1 cellular context compared by ENCODE assay signal in the genomic region with DNA sequence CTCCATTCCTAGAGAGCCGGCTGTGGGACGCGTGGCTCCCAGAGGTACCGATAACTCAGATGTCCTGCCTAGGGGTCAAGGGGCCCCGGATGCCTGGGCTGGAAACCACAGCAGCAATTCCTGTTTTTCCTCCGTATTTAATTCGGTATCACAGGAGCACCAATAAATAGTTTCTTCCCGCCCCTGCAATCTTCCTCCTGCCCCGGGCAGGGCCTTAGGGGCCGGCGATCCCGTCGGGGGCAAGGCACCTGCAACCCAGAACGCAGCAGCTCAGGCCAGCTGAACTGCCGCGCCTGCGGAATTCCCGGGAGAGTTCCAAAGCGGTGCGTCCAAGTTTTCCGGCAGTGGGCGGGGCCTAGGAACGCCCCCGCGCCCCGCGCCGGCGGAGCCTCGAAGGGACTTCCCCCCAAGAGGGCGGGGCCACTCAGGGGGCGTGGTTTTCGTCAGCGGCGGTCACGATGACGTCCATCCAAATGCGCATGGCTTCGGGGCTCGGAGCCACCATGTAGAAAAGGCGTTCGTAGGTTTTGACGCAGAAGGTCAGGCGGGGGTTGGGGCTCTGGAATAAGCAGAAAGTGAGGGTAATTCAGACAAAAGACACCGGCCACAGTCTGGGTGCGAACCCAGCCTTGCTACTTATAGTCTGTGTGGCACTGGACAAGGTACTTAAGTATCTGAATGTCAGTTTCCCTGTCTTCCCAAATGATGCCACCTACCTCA.
A peak's percentile ranks its signal among the peaks of the same experiment; 100 is the strongest.
TF ChIP-seq lines count a peak whose summit lies in the region.

No MANE protein-coding gene starts in this region.

TF ChIP-seq in A549, 52 proteins besides CTCF, POLR2A, EP300 and RAD21 (continued from another document):
- TF ChIP-seq ZC3H11A (IDR thresholded peaks at IDR 0.05) = no peak
- no peak for TF ChIP-seq CHD4 (IDR thresholded peaks at IDR 0.05; ENCODE audit: borderline replicate concordance)
- TF ChIP-seq, protein P1, sequence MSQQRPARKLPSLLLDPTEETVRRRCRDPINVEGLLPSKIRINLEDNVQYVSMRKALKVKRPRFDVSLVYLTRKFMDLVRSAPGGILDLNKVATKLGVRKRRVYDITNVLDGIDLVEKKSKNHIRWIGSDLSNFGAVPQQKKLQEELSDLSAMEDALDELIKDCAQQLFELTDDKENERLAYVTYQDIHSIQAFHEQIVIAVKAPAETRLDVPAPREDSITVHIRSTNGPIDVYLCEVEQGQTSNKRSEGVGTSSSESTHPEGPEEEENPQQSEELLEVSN (IDR thresholded peaks at IDR 0.05; ENCODE audit: borderline replicate concordance, low read depth) = peak; percentile 95
- TF ChIP-seq HOXB5 (CRISPR knock-in tag; IDR thresholded peaks at IDR 0.05) = no peak
- TF ChIP-seq, protein P2, sequence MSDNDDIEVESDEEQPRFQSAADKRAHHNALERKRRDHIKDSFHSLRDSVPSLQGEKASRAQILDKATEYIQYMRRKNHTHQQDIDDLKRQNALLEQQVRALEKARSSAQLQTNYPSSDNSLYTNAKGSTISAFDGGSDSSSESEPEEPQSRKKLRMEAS (IDR thresholded peaks at IDR 0.05) = peak; percentile 96
- TF ChIP-seq JUN (IDR thresholded peaks at IDR 0.05) = peak in 1 of 2 experiments; percentile 37; a peak in 1 of 5 replicates
- no peak for TF ChIP-seq SMC3 (IDR thresholded peaks at IDR 0.05)
- TF ChIP-seq GATA3 (IDR thresholded peaks at IDR 0.05; ENCODE audit: borderline replicate concordance) = peak; percentile 5; the same call in 1 of the 2 replicates
- peak; percentile 37; the same call in 1 of the 2 replicates for TF ChIP-seq PHF8 (IDR thresholded peaks at IDR 0.05; ENCODE audit: borderline replicate concordance, low read depth)
- TF ChIP-seq EHF (CRISPR knock-in tag; IDR thresholded peaks at IDR 0.05) = 0 out of 2 replicates have a peak, but pooled peaks have one; percentile 45
- no peak for TF ChIP-seq FOXS1 (CRISPR knock-in tag; IDR thresholded peaks at IDR 0.05)
- TF ChIP-seq MAZ (IDR thresholded peaks at IDR 0.05; ENCODE audit: borderline replicate concordance, low read depth, low read length) = no peak
TF ChIP-seq in A549: peak in this region for 9.
